ENCODE assay signal across 36 cellular contexts in the genomic region with DNA sequence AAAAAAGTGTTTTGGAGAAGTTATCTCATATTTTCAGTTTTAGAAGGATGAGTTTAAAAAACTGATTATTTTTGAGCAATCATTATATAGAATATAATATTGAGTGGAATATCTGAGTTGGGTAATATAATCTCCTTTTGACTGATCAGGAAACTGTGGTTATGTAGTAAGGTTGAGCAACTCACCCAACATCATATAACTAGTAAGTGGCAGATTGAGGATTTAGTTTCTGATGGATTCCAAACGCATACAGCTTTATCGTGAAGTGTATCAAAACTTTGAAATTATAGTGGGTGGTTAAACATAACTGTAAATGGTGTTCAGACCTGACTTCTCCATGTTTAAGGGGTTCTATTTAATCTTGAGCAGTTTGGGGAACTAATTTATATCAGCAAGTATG.
"Had no signal": no experiment of that assay in that cellular context is flagged by ENCODE, and none has a peak within 500 bp of the region (broad histone marks: within the 10 kb centered on the region; RNA-seq: fewer than 3 reads in every experiment).

No MANE protein-coding gene starts in this region.

- DNase-seq: activated CD4-positive, alpha-beta T cell treated with anti-CD3 and anti-CD28 coated beads for 1 hour; activated CD4-positive, alpha-beta T cell treated with anti-CD3 and anti-CD28 coated beads for 48 hours; activated CD4-positive, CD25-positive, alpha-beta regulatory T cell; activated CD8-positive, alpha-beta T cell treated with anti-CD3 and anti-CD28 coated beads for 36 hours; activated effector memory CD4-positive, alpha-beta T cell treated with anti-CD3 and anti-CD28 coated beads, Interleukin-2, amount 50 U/mL, for 16 hours; activated naive CD4-positive, alpha-beta T cell; activated naive CD4-positive, alpha-beta T cell treated with anti-CD3 and anti-CD28 coated beads, Interleukin-2, amount 50 U/mL, for 16 hours; activated naive CD8-positive, alpha-beta T cell treated with anti-CD3 and anti-CD28 coated beads for 36 hours; activated T-cell treated with anti-CD3 and anti-CD28 coated beads, Interleukin-2, amount 50 U/mL, for 1 hour; activated T-cell treated with anti-CD3 and anti-CD28 coated beads, Interleukin-2, amount 50 U/mL, for 72 hours; amygdala; colonic mucosa; KG1; MM.1S; NCI-H1092 treated with DMSO at 0.1 percent for 48 hours; NCI-H1417; NCI-H146; NCI-H187; NCI-H2029 treated with DMSO at 0.1 percent for 48 hours; NCI-H2107; NCI-H2171; NCI-H510A; NCI-H526; NCI-H748 treated with DMSO at 0.1 percent for 48 hours; NK-92 treated with Interleukin-12 subunit alpha and Interleukin-12 subunit beta, amount 100 ng/mL, for 24 hours; PC-9; SJCRH30; SK-N-SH; SW 1271; T-helper 1 cell; T-helper 2 cell; T-helper 9 cell; WERI-Rb-1 had no signal

- H3K9me3 ChIP-seq: ascending aorta, colonic mucosa, SJCRH30, SK-N-SH had no signal

- H3K9ac ChIP-seq: SK-N-SH had no signal

- H3K4me3 ChIP-seq: ascending aorta, cardiac muscle cell, colonic mucosa, PC-9, SJCRH30 had no signal

- H3K27me3 ChIP-seq: ascending aorta, cardiac muscle cell, colonic mucosa, SJCRH30 had no signal

- H3K36me3 ChIP-seq: ascending aorta, cardiac muscle cell, colonic mucosa, SJCRH30, WERI-Rb-1 had no signal

- H3K4me2 ChIP-seq: PC-9, SK-N-SH had no signal

- H3K27ac ChIP-seq: ascending aorta, cardiac muscle cell, colonic mucosa, PC-9, RWPE1, SJCRH30, WERI-Rb-1 had no signal

- H3K4me1 ChIP-seq: ascending aorta, colonic mucosa, SJCRH30 had no signal
